ENCODE assay signal across 13 cellular contexts in the genomic region with DNA sequence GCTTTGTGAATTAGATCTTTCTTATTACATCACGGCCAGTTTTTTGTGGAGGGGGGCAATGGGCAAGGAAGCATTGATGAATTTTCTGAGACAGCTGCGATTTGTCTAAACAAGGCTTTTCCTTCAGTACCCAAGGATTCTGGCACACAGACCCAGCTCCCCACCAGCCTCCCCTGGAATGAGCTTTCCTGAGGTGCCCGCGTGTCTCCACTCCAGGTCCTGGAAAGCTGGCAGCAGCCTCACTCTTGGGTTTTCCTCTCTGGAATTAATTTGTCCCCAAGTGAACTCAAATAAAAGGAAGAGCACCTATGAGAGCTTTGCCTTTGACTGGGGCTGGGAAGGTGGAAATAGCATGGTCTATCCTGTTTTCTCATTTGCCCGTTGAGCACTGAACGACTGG.
DNase-seq lines count a peak whose midpoint lies in the region; ATAC-seq and TF ChIP-seq lines count a peak whose summit lies in the region.
"Had no signal": no experiment of that assay in that cellular context is flagged by ENCODE, and none has a peak within 500 bp of the region (broad histone marks: within the 10 kb centered on the region; RNA-seq: fewer than 3 reads in every experiment).

No MANE protein-coding gene starts in this region.

- no peak overlapping the region for H3K4me3 Mint-ChIP-seq in activated T-helper 2 cell treated with anti-CD3 and anti-CD28 coated beads, Interferon-gamma antibody, Interleukin-2, Interleukin-4, amounts not matched to agents 10 μg/mL and 5 μg/mL and 100 μg/mL, durations not matched to agents 14 hours and 24 hours and 36 hours (ENCODE audit: low read depth)
- H3K4me3 Mint-ChIP-seq: CD14-positive monocyte; CD4-positive, alpha-beta memory T cell; GM23338 had no signal

- H2AFZ ChIP-seq in parathyroid adenoma: peak overlapping the region; percentile 73
- H2AFZ ChIP-seq: GM23338 had no signal

- peaks cover 12% of the 10 kb centered on the region for H3K27me3 Mint-ChIP-seq in activated T-helper 2 cell treated with anti-CD3 and anti-CD28 coated beads, Interferon-gamma antibody, Interleukin-2, Interleukin-4, amounts not matched to agents 10 μg/mL and 5 μg/mL and 100 μg/mL, durations not matched to agents 14 hours and 24 hours and 36 hours (ENCODE audit: low read depth)

- DNase-seq in NCI-H2029 treated with DMSO at 0.1 percent for 48 hours (lab: John Stamatoyannopoulos, UW): peak; percentile 68
- no peak for DNase-seq in NCI-H2029 (lab: John Stamatoyannopoulos, UW)
- DNase-seq in left lung: no peak
- DNase-seq in upper lobe of right lung: no peak
- no peak for DNase-seq in activated T-helper 2 cell treated with anti-CD3 and anti-CD28 coated beads, Interferon-gamma antibody, Interleukin-2, Interleukin-4, amounts not matched to agents 10 μg/mL and 5 μg/mL and 100 μg/mL, durations not matched to agents 14 hours and 24 hours and 36 hours (ENCODE audit: low spot score)
- DNase-seq in retina: no peak
- DNase-seq: CD4-positive, alpha-beta memory T cell; GF-D8 had no signal

- H3K79me2 ChIP-seq in parathyroid adenoma: no peaks in the 10 kb centered on the region

- H3K27ac ChIP-seq in left lung (peak overlapping the region in 1 of 2 donors; percentile 21), parathyroid adenoma (peak overlapping the region; percentile 83), upper lobe of right lung (peak overlapping the region; percentile 2)
- H3K27ac ChIP-seq: 22Rv1, BLaER1 had no signal

- no peaks in the 10 kb centered on the region for H3K4me1 Mint-ChIP-seq in activated T-helper 2 cell treated with anti-CD3 and anti-CD28 coated beads, Interferon-gamma antibody, Interleukin-2, Interleukin-4, amounts not matched to agents 10 μg/mL and 5 μg/mL and 100 μg/mL, durations not matched to agents 14 hours and 24 hours and 36 hours (ENCODE audit: low read depth)
- H3K4me1 Mint-ChIP-seq: CD4-positive, alpha-beta memory T cell had no signal

- peak overlapping the region; percentile 5 for H3K4me2 ChIP-seq in parathyroid adenoma (ENCODE audit: low read length)
- H3K4me2 ChIP-seq: BLaER1, GM23338 had no signal

- H3K4me1 ChIP-seq in left lung: peaks cover 7 to 17% of the 10 kb centered on the region in 2 donors
- peaks cover 27% of the 10 kb centered on the region for H3K4me1 ChIP-seq in parathyroid adenoma
- peaks cover 48% of the 10 kb centered on the region for H3K4me1 ChIP-seq in upper lobe of right lung

- no peak for TF ChIP-seq CTCF in left lung (IDR thresholded peaks at IDR 0.05)
- no peak for TF ChIP-seq CTCF in parathyroid adenoma (IDR thresholded peaks at IDR 0.05)
- no peak for TF ChIP-seq CTCF in upper lobe of right lung (IDR thresholded peaks at IDR 0.05)

- H3K4me3 ChIP-seq in left lung: no peak overlapping the region
- no peak overlapping the region for H3K4me3 ChIP-seq in parathyroid adenoma (ENCODE audit: low read depth, low read length)
- no peak overlapping the region for H3K4me3 ChIP-seq in upper lobe of right lung
- H3K4me3 ChIP-seq: BLaER1, GM23338 had no signal

- no peak overlapping the region for H3K9ac ChIP-seq in parathyroid adenoma
- H3K9ac ChIP-seq: BLaER1 had no signal

- H3K9me3 Mint-ChIP-seq in activated T-helper 2 cell treated with anti-CD3 and anti-CD28 coated beads, Interferon-gamma antibody, Interleukin-2, Interleukin-4, amounts not matched to agents 10 μg/mL and 5 μg/mL and 100 μg/mL, durations not matched to agents 14 hours and 24 hours and 36 hours: no peaks in the 10 kb centered on the region
- H3K9me3 Mint-ChIP-seq: CD4-positive, alpha-beta memory T cell; GM23338 had no signal

- no peaks in the 10 kb centered on the region for H3K9me3 ChIP-seq in left lung
- no peaks in the 10 kb centered on the region for H3K9me3 ChIP-seq in parathyroid adenoma (ENCODE audit: control insufficient read depth, low read length)
- H3K9me3 ChIP-seq in upper lobe of right lung: no peaks in the 10 kb centered on the region
- H3K9me3 ChIP-seq: BLaER1 had no signal

- H3K27ac Mint-ChIP-seq in activated T-helper 2 cell treated with anti-CD3 and anti-CD28 coated beads, Interferon-gamma antibody, Interleukin-2, Interleukin-4, amounts not matched to agents 10 μg/mL and 5 μg/mL and 100 μg/mL, durations not matched to agents 14 hours and 24 hours and 36 hours: no peak overlapping the region
- H3K27ac Mint-ChIP-seq: CD14-positive monocyte; CD4-positive, alpha-beta memory T cell; GM23338 had no signal

- intact Hi-C loops in left lung (cut with DNase I) (no loop called here), upper lobe of right lung (cut with DNase I) (no loop called here)
- intact Hi-C loops in activated T-helper 2 cell treated with anti-CD3 and anti-CD28 coated beads, Interferon-gamma antibody, Interleukin-2, Interleukin-4, amounts not matched to agents 10 μg/mL and 5 μg/mL and 100 μg/mL, durations not matched to agents 14 hours and 24 hours and 36 hours (cut with micrococcal nuclease): no loop called here

- ATAC-seq in left lung (peak; percentile 9), upper lobe of right lung (no peak)
- ATAC-seq: GM23338 had no signal

- no peaks in the 10 kb centered on the region for H3K36me3 Mint-ChIP-seq in activated T-helper 2 cell treated with anti-CD3 and anti-CD28 coated beads, Interferon-gamma antibody, Interleukin-2, Interleukin-4, amounts not matched to agents 10 μg/mL and 5 μg/mL and 100 μg/mL, durations not matched to agents 14 hours and 24 hours and 36 hours (ENCODE audit: low read depth)
- H3K36me3 Mint-ChIP-seq: CD14-positive monocyte; CD4-positive, alpha-beta memory T cell had no signal

- H3K27me3 ChIP-seq in left lung: no peaks in the 10 kb centered on the region
- no peaks in the 10 kb centered on the region for H3K27me3 ChIP-seq in parathyroid adenoma (ENCODE audit: control insufficient read depth, insufficient read depth, low read length)
- no peaks in the 10 kb centered on the region for H3K27me3 ChIP-seq in upper lobe of right lung
- H3K27me3 ChIP-seq: BLaER1 had no signal

- no peaks in the 10 kb centered on the region for H3K36me3 ChIP-seq in left lung
- H3K36me3 ChIP-seq in parathyroid adenoma (ENCODE audit: control insufficient read depth, insufficient read depth, low read length): no peaks in the 10 kb centered on the region
- no peaks in the 10 kb centered on the region for H3K36me3 ChIP-seq in upper lobe of right lung
- H3K36me3 ChIP-seq: BLaER1 had no signal
